In genomic region chr5:12230659-12231058, GRCh38 we compare ENCODE assay signal across 29 cellular contexts.
"Had no signal": no experiment of that assay in that cellular context is flagged by ENCODE, and none has a peak within 500 bp of the region (broad histone marks: within the 10 kb centered on the region; RNA-seq: fewer than 3 reads in every experiment).

No MANE protein-coding gene starts in this region.

- H3K27ac ChIP-seq: colonic mucosa, coronary artery, dorsolateral prefrontal cortex, epithelial cell of prostate, esophagus muscularis mucosa, esophagus squamous epithelium, foreskin keratinocyte, gastrocnemius medialis, gastroesophageal sphincter, heart left ventricle, heart right ventricle had no signal

- H3K27me3 ChIP-seq: colonic mucosa, dorsolateral prefrontal cortex, esophagus muscularis mucosa, esophagus squamous epithelium, foreskin keratinocyte, gastrocnemius medialis, gastroesophageal sphincter, heart left ventricle, heart right ventricle had no signal

- H3K4me3 ChIP-seq: colonic mucosa, coronary artery, dorsolateral prefrontal cortex, esophagus muscularis mucosa, esophagus squamous epithelium, gastrocnemius medialis, gastroesophageal sphincter, heart left ventricle, heart right ventricle had no signal

- H3K4me1 ChIP-seq: colonic mucosa, esophagus muscularis mucosa, esophagus squamous epithelium, foreskin keratinocyte, gastrocnemius medialis, gastroesophageal sphincter, heart left ventricle, heart right ventricle had no signal

- H3K9me3 ChIP-seq: colonic mucosa, gastrocnemius medialis had no signal

- H3K4me3 Mint-ChIP-seq: dendritic cell treated with granulocyte-macrophage colony-stimulating factor and Interleukin-4, amounts not matched to agents 40 ng/mL and 50 ng/mL, for 4 days; effector memory CD8-positive, alpha-beta T cell; endodermal cell had no signal

- H3K36me3 ChIP-seq: colonic mucosa, esophagus muscularis mucosa, esophagus squamous epithelium, gastrocnemius medialis, gastroesophageal sphincter, heart left ventricle, heart right ventricle had no signal

- ATAC-seq: effector memory CD8-positive, alpha-beta T cell; esophagus mucosa; foreskin keratinocyte; gastrocnemius medialis; gastroesophageal sphincter; heart left ventricle; heart right ventricle had no signal

- H3K27ac Mint-ChIP-seq: dendritic cell treated with granulocyte-macrophage colony-stimulating factor and Interleukin-4, amounts not matched to agents 40 ng/mL and 50 ng/mL, for 4 days; effector memory CD8-positive, alpha-beta T cell; endodermal cell had no signal

- H3K27me3 Mint-ChIP-seq: dendritic cell treated with granulocyte-macrophage colony-stimulating factor and Interleukin-4, amounts not matched to agents 40 ng/mL and 50 ng/mL, for 4 days; effector memory CD8-positive, alpha-beta T cell had no signal

- DNase-seq: colonic mucosa; cortex of kidney; dermis blood vessel endothelial cell; dorsolateral prefrontal cortex; effector CD4-positive, alpha-beta T cell; effector CD8-positive, alpha-beta T cell; effector memory CD4-positive, alpha-beta T cell; effector memory CD8-positive, alpha-beta T cell; endodermal cell; erythroblast; esophagus squamous epithelium; foreskin fibroblast; foreskin keratinocyte; foreskin melanocyte; gastrocnemius medialis; glutamatergic neuron; head of caudate nucleus; heart left ventricle; heart right ventricle had no signal

- FAIRE-seq: colon, endometrium, endothelial cell of umbilical vein, frontal cortex had no signal
